ENCODE assay signal across 22 cellular contexts in genomic region chr4:36046026-36046425, GRCh38.
"Had no signal": no experiment of that assay in that cellular context is flagged by ENCODE, and none has a peak within 500 bp of the region (broad histone marks: within the 10 kb centered on the region; RNA-seq: fewer than 3 reads in every experiment).

No MANE protein-coding gene starts in this region.

- H3K4me3 ChIP-seq: dorsolateral prefrontal cortex, heart right ventricle, left ventricle myocardium inferior, lower lobe of right lung, prostate gland, right lobe of liver, testis, transverse colon had no signal

- H3K4me1 ChIP-seq: heart right ventricle, left ventricle myocardium inferior, lower lobe of right lung, parathyroid adenoma, prostate gland, testis had no signal

- H3K9ac ChIP-seq: parathyroid adenoma had no signal

- DNase-seq: cortex of kidney; dorsolateral prefrontal cortex; effector CD8-positive, alpha-beta T cell; foreskin melanocyte; heart right ventricle; hypothalamus; kidney glomerular epithelial cell; left ventricle myocardium inferior; lower lobe of right lung; nephron progenitor cell; retina; right lobe of liver; stimulated activated CD4-positive, alpha-beta T cell treated with anti-CD3 and anti-CD28 coated beads, Interleukin-4, amount 100 ng/mL, for 1 hour; stimulated activated CD8-positive, alpha-beta memory T cell treated with anti-CD3 and anti-CD28 coated beads, Interleukin-4, amount 100 ng/mL, for 48 hours; testis; transverse colon had no signal

- H3K9me3 Mint-ChIP-seq: nephron progenitor cell; stimulated activated effector memory CD8-positive, alpha-beta T cell treated with anti-CD3 and anti-CD28 coated beads, Interleukin-12 subunit alpha, Interleukin-12 subunit beta, amount 100 ng/mL, for 72 hours; stimulated activated naive CD8-positive, alpha-beta T cell treated with anti-CD3 and anti-CD28 coated beads, Interleukin-15, Interleukin-2, amounts not matched to agents 100 ng/mL and 50 ng/mL, for 24 hours had no signal

- H3K36me3 ChIP-seq: heart right ventricle, left ventricle myocardium inferior, lower lobe of right lung, prostate gland, right lobe of liver, transverse colon had no signal

- H2AFZ ChIP-seq: parathyroid adenoma had no signal

- H3K9me3 ChIP-seq: lower lobe of right lung, prostate gland, right lobe of liver, testis, transverse colon had no signal

- H3K27ac Mint-ChIP-seq: memory B cell; mesothelial cell of epicardium; nephron progenitor cell; stimulated activated effector memory CD8-positive, alpha-beta T cell treated with anti-CD3 and anti-CD28 coated beads, Interleukin-12 subunit alpha, Interleukin-12 subunit beta, amount 100 ng/mL, for 72 hours; stimulated activated naive CD8-positive, alpha-beta T cell treated with anti-CD3 and anti-CD28 coated beads, Interleukin-15, Interleukin-2, amounts not matched to agents 100 ng/mL and 50 ng/mL, for 24 hours had no signal

- H3K4me1 Mint-ChIP-seq: memory B cell; mesothelial cell of epicardium; nephron progenitor cell; stimulated activated effector memory CD8-positive, alpha-beta T cell treated with anti-CD3 and anti-CD28 coated beads, Interleukin-12 subunit alpha, Interleukin-12 subunit beta, amount 100 ng/mL, for 72 hours had no signal

- H3K79me2 ChIP-seq: parathyroid adenoma had no signal

- ATAC-seq: heart right ventricle; lower lobe of right lung; right lobe of liver; stimulated activated effector memory CD8-positive, alpha-beta T cell treated with anti-CD3 and anti-CD28 coated beads, Interleukin-12 subunit alpha, Interleukin-12 subunit beta, amount 100 ng/mL, for 72 hours had no signal

- H3K27me3 Mint-ChIP-seq: memory B cell; stimulated activated naive CD8-positive, alpha-beta T cell treated with anti-CD3 and anti-CD28 coated beads, Interleukin-15, Interleukin-2, amounts not matched to agents 100 ng/mL and 50 ng/mL, for 24 hours had no signal

- H3K36me3 Mint-ChIP-seq: mesothelial cell of epicardium; stimulated activated effector memory CD8-positive, alpha-beta T cell treated with anti-CD3 and anti-CD28 coated beads, Interleukin-12 subunit alpha, Interleukin-12 subunit beta, amount 100 ng/mL, for 72 hours had no signal

- H3K27me3 ChIP-seq: dorsolateral prefrontal cortex, heart right ventricle, right lobe of liver, testis, transverse colon had no signal

- H3K27ac ChIP-seq: dorsolateral prefrontal cortex, heart right ventricle, left ventricle myocardium inferior, lower lobe of right lung, parathyroid adenoma, prostate gland, right lobe of liver, testis, transverse colon had no signal

- H3K4me3 Mint-ChIP-seq: memory B cell; mesothelial cell of epicardium; nephron progenitor cell; stimulated activated effector memory CD8-positive, alpha-beta T cell treated with anti-CD3 and anti-CD28 coated beads, Interleukin-12 subunit alpha, Interleukin-12 subunit beta, amount 100 ng/mL, for 72 hours; stimulated activated naive CD8-positive, alpha-beta T cell treated with anti-CD3 and anti-CD28 coated beads, Interleukin-15, Interleukin-2, amounts not matched to agents 100 ng/mL and 50 ng/mL, for 24 hours had no signal
